In genomic region chr7:33726582-33726981, GRCh38 we compare ENCODE assay signal across 1 cellular context.
TF ChIP-seq lines count a peak whose summit lies in the region.

No MANE protein-coding gene starts in this region.

TF ChIP-seq in GM23338, 12 proteins besides CTCF, POLR2A, EP300 and RAD21 (continued from another document):
- TF ChIP-seq, protein P1, sequence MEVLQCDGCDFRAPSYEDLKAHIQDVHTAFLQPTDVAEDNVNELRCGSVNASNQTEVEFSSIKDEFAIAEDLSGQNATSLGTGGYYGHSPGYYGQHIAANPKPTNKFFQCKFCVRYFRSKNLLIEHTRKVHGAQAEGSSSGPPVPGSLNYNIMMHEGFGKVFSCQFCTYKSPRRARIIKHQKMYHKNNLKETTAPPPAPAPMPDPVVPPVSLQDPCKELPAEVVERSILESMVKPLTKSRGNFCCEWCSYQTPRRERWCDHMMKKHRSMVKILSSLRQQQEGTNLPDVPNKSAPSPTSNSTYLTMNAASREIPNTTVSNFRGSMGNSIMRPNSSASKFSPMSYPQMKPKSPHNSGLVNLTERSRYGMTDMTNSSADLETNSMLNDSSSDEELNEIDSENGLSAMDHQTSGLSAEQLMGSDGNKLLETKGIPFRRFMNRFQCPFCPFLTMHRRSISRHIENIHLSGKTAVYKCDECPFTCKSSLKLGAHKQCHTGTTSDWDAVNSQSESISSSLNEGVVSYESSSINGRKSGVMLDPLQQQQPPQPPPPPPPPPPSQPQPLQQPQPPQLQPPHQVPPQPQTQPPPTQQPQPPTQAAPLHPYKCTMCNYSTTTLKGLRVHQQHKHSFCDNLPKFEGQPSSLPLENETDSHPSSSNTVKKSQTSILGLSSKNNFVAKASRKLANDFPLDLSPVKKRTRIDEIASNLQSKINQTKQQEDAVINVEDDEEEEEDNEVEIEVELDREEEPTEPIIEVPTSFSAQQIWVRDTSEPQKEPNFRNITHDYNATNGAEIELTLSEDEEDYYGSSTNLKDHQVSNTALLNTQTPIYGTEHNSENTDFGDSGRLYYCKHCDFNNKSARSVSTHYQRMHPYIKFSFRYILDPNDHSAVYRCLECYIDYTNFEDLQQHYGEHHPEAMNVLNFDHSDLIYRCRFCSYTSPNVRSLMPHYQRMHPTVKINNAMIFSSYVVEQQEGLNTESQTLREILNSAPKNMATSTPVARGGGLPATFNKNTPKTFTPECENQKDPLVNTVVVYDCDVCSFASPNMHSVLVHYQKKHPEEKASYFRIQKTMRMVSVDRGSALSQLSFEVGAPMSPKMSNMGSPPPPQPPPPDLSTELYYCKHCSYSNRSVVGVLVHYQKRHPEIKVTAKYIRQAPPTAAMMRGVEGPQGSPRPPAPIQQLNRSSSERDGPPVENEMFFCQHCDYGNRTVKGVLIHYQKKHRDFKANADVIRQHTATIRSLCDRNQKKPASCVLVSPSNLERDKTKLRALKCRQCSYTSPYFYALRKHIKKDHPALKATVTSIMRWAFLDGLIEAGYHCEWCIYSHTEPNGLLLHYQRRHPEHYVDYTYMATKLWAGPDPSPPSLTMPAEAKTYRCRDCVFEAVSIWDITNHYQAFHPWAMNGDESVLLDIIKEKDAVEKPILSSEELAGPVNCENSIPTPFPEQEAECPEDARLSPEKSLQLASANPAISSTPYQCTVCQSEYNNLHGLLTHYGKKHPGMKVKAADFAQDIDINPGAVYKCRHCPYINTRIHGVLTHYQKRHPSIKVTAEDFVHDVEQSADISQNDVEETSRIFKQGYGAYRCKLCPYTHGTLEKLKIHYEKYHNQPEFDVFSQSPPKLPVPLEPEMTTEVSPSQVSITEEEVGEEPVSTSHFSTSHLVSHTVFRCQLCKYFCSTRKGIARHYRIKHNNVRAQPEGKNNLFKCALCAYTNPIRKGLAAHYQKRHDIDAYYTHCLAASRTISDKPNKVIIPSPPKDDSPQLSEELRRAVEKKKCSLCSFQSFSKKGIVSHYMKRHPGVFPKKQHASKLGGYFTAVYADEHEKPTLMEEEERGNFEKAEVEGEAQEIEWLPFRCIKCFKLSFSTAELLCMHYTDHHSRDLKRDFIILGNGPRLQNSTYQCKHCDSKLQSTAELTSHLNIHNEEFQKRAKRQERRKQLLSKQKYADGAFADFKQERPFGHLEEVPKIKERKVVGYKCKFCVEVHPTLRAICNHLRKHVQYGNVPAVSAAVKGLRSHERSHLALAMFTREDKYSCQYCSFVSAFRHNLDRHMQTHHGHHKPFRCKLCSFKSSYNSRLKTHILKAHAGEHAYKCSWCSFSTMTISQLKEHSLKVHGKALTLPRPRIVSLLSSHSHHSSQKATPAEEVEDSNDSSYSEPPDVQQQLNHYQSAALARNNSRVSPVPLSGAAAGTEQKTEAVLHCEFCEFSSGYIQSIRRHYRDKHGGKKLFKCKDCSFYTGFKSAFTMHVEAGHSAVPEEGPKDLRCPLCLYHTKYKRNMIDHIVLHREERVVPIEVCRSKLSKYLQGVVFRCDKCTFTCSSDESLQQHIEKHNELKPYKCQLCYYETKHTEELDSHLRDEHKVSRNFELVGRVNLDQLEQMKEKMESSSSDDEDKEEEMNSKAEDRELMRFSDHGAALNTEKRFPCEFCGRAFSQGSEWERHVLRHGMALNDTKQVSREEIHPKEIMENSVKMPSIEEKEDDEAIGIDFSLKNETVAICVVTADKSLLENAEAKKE (CRISPR knock-in tag; IDR thresholded peaks at IDR 0.05), result peak; percentile 87
- no peak for TF ChIP-seq STAT1 (IDR thresholded peaks at IDR 0.05; ENCODE audit: unreplicated experiment)
